ENCODE assay signal across 8 cellular contexts in the genomic region with DNA sequence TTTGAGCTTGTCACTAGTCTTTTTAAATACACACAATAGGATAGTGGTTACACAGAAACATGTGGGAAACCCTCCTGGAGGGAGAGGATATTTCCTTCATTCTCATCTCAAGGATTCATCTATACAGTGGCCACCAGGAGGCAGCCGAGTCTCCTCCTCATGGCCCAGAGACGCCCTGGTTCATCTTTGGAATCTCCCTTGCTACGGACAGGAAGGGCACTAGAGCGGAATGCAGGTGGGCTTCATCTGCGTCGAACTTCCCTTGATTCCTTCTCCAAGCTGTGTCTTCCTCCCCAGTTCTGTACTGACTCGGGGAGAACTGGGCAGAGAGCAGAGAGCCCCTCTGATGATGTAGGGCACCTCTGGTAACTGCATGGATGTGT.
DNase-seq lines count a peak whose midpoint lies in the region; ATAC-seq, FAIRE-seq and TF ChIP-seq lines count a peak whose summit lies in the region.
"Not testable (repeated sequence)": the region's sequence is repeated elsewhere in the genome, so short reads cannot be mapped to it uniquely, and the experiment has no call there.

No MANE protein-coding gene starts in this region.

- H3K27ac Mint-ChIP-seq in activated CD4-positive, alpha-beta T cell treated with anti-CD3 and anti-CD28 coated beads for 36 hours = peak overlapping the region; percentile 25
- H3K27ac Mint-ChIP-seq in central memory CD8-positive, alpha-beta T cell (ENCODE audit: low read depth) = peak overlapping the region; percentile 10
- peak overlapping the region; percentile 91 for H3K27ac Mint-ChIP-seq in stimulated activated naive CD8-positive, alpha-beta T cell treated with anti-CD3 and anti-CD28 coated beads, Interleukin-15, Interleukin-2, amounts not matched to agents 100 ng/mL and 50 ng/mL, for 24 hours

- intact Hi-C loops in activated CD4-positive, alpha-beta T cell treated with anti-CD3 and anti-CD28 coated beads for 36 hours (cut with DNase I, micrococcal nuclease) = not testable (repeated sequence)

- not testable (repeated sequence) for H3K9me2 ChIP-seq in MM.1S (replicated peaks; ENCODE audit: insufficient read depth, low read length)

- not testable (repeated sequence) for H3K27me3 ChIP-seq in MM.1S (replicated peaks; ENCODE audit: insufficient read depth, low read length); foreskin keratinocyte; muscle layer of colon (ENCODE audit: control insufficient read depth in 1 of 2, insufficient read depth in 2 of 2, low read length in 2 of 2)

- H3K9ac ChIP-seq in MM.1S (ENCODE audit: low read length); muscle layer of colon (ENCODE audit: low read length): not testable (repeated sequence)

- POLR2A ChIA-PET in activated CD4-positive, alpha-beta T cell treated with anti-CD3 and anti-CD28 coated beads for 36 hours (lab: Charles Lee) = not testable (repeated sequence)

- not testable (repeated sequence) for H3K36me3 ChIP-seq in MM.1S (replicated peaks; ENCODE audit: insufficient read depth, low read length)
- peaks cover 72% of the 10 kb centered on the region for H3K36me3 ChIP-seq in muscle layer of colon (ENCODE audit: insufficient read depth, low read length)

- H3K27ac ChIP-seq in MM.1S (ENCODE audit: low read length); foreskin keratinocyte: not testable (repeated sequence)
- peak overlapping the region; percentile 73 for H3K27ac ChIP-seq in muscle layer of colon (ENCODE audit: low read depth, low read length)

- not testable (repeated sequence) for H3K27me3 Mint-ChIP-seq in activated CD4-positive, alpha-beta T cell treated with anti-CD3 and anti-CD28 coated beads for 36 hours; central memory CD8-positive, alpha-beta T cell; stimulated activated naive CD8-positive, alpha-beta T cell treated with anti-CD3 and anti-CD28 coated beads, Interleukin-15, Interleukin-2, amounts not matched to agents 100 ng/mL and 50 ng/mL, for 24 hours

- not testable (repeated sequence) for H3F3A ChIP-seq in MM.1S (ENCODE audit: insufficient read depth, low read length)

- TF ChIP-seq CTCF in AG09309 (IDR thresholded peaks at IDR 0.05; ENCODE audit: control insufficient read depth, insufficient read depth, low read depth, low read length, missing control alignments) (peak; percentile 18), MM.1S (IDR thresholded peaks at IDR 0.05; ENCODE audit: low read length) (peak; percentile 29), foreskin keratinocyte (conservative IDR thresholded peaks at IDR 0.05) (peak; percentile 52)

- not testable (repeated sequence) for H3K4me2 ChIP-seq in MM.1S (ENCODE audit: low read depth, low read length)

- ATAC-seq in activated CD4-positive, alpha-beta T cell treated with anti-CD3 and anti-CD28 coated beads for 36 hours; central memory CD8-positive, alpha-beta T cell (replicated peaks; ENCODE audit: extremely low read depth, poor library complexity, severe bottlenecking): not testable (repeated sequence)
- ATAC-seq in foreskin keratinocyte = peak; percentile 66

- DNase-seq in AG09309 (ENCODE audit: low read depth); GM18507 (ENCODE audit: extremely low spot score, insufficient read length, low read depth); MM.1S; activated CD4-positive, alpha-beta T cell treated with anti-CD3 and anti-CD28 coated beads for 36 hours; central memory CD8-positive, alpha-beta T cell (ENCODE audit: low spot score in 2 of 2); foreskin keratinocyte: not testable (repeated sequence)

- not testable (repeated sequence) for H3K9me3 ChIP-seq in MM.1S (replicated peaks; ENCODE audit: insufficient read depth, low read length); muscle layer of colon (ENCODE audit: low read length)

- H3K4me3 Mint-ChIP-seq in activated CD4-positive, alpha-beta T cell treated with anti-CD3 and anti-CD28 coated beads for 36 hours; central memory CD8-positive, alpha-beta T cell; stimulated activated naive CD8-positive, alpha-beta T cell treated with anti-CD3 and anti-CD28 coated beads, Interleukin-15, Interleukin-2, amounts not matched to agents 100 ng/mL and 50 ng/mL, for 24 hours: not testable (repeated sequence)

- CTCF ChIA-PET in activated CD4-positive, alpha-beta T cell treated with anti-CD3 and anti-CD28 coated beads for 36 hours (lab: Charles Lee) = interaction anchor here (0.6 to 2.7 kb wide), 3 partner anchors 9 to 517 kb away, joined by 4 to 10 read pairs (median 6); no protein-coding TSS in a partner anchor

- H3K79me2 ChIP-seq in MM.1S (ENCODE audit: low read length) = not testable (repeated sequence)

- not testable (repeated sequence) for H3K4me3 ChIP-seq in AG09309 (ENCODE audit: control insufficient read depth, low read depth, low read length); MM.1S (ENCODE audit: low read length); muscle layer of colon (ENCODE audit: low read depth in 1 of 2, low read length in 2 of 2)

- H3K36me3 Mint-ChIP-seq in activated CD4-positive, alpha-beta T cell treated with anti-CD3 and anti-CD28 coated beads for 36 hours (ENCODE audit: low read depth) = peaks cover 48% of the 10 kb centered on the region
- peaks cover 26% of the 10 kb centered on the region for H3K36me3 Mint-ChIP-seq in central memory CD8-positive, alpha-beta T cell (ENCODE audit: insufficient read depth)
- H3K36me3 Mint-ChIP-seq in stimulated activated naive CD8-positive, alpha-beta T cell treated with anti-CD3 and anti-CD28 coated beads, Interleukin-15, Interleukin-2, amounts not matched to agents 100 ng/mL and 50 ng/mL, for 24 hours (ENCODE audit: low read depth) = peaks cover 42% of the 10 kb centered on the region

- H2AFZ ChIP-seq in MM.1S (ENCODE audit: low read length) = not testable (repeated sequence)

- not testable (repeated sequence) for H3K4me1 ChIP-seq in MM.1S (ENCODE audit: low read length); foreskin keratinocyte
- H3K4me1 ChIP-seq in muscle layer of colon (ENCODE audit: insufficient read depth, low read length) = peaks cover 38% of the 10 kb centered on the region

- not testable (repeated sequence) for H4K20me1 ChIP-seq in MM.1S (ENCODE audit: insufficient read depth, low read length)

- not testable (repeated sequence) for H3K9me3 Mint-ChIP-seq in activated CD4-positive, alpha-beta T cell treated with anti-CD3 and anti-CD28 coated beads for 36 hours (ENCODE audit: low read depth); central memory CD8-positive, alpha-beta T cell; stimulated activated naive CD8-positive, alpha-beta T cell treated with anti-CD3 and anti-CD28 coated beads, Interleukin-15, Interleukin-2, amounts not matched to agents 100 ng/mL and 50 ng/mL, for 24 hours

- H3K4me1 Mint-ChIP-seq in activated CD4-positive, alpha-beta T cell treated with anti-CD3 and anti-CD28 coated beads for 36 hours = peaks cover 48% of the 10 kb centered on the region
- H3K4me1 Mint-ChIP-seq in central memory CD8-positive, alpha-beta T cell = peaks cover 19% of the 10 kb centered on the region
- H3K4me1 Mint-ChIP-seq in stimulated activated naive CD8-positive, alpha-beta T cell treated with anti-CD3 and anti-CD28 coated beads, Interleukin-15, Interleukin-2, amounts not matched to agents 100 ng/mL and 50 ng/mL, for 24 hours (ENCODE audit: low read depth) = peaks cover 57% of the 10 kb centered on the region

- FAIRE-seq in GM18507 (lab: Jason Lieb, UNC) = peak; percentile 15

Comparison
In these comparisons a context has a peak if more than half of its experiments do, and no peak if none do; other contexts are left out.
1. H3K27ac Mint-ChIP-seq: peak in every context shown above with its lines; median percentile 91 in stimulated activated naive CD8-positive, alpha-beta T cell treated with anti-CD3 and anti-CD28 coated beads, Interleukin-15, Interleukin-2, amounts not matched to agents 100 ng/mL and 50 ng/mL, for 24 hours; 25 in activated CD4-positive, alpha-beta T cell treated with anti-CD3 and anti-CD28 coated beads for 36 hours; 10 in central memory CD8-positive, alpha-beta T cell.